Comparison of ENCODE assay signal across 8 cellular contexts in the genomic region with DNA sequence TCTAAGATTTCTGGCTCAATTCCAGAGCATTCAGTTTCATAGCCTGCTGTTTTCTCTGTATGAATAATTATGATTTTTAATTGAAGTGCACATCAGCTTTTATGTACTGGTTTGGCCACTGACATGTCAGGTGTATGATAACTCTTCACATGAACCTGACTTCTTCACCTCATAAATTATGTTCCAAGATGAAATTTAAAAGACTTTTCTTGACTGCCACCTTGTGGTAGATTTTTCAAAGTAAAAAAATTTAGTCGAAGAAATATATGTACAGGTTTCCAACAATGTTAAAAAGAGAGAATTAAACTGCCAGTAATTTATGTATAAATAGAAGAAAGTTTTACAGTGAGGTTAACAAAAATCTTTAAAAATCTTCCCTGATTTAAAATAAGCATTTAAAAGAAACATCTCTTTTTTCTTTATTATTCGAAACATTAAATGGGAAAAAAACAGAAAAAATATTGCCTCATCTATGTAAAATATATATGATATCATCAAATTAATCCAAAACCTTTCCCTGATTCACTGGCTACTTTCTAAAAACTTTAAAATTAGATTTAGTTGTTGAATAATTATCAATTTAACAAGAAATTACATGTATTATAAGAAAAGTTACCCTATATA.
A peak's percentile ranks its signal among the peaks of the same experiment; 100 is the strongest.
DNase-seq lines count a peak whose midpoint lies in the region; ATAC-seq and TF ChIP-seq lines count a peak whose summit lies in the region.

No MANE protein-coding gene starts in this region.

- dilution Hi-C loops in mammary epithelial cell (cut with HindIII; ENCODE audit: low sequenced_read_pairs), result no loop called here

- TF ChIP-seq CTCF in GM12864 (IDR thresholded peaks at IDR 0.05; ENCODE audit: low read depth, low read length, missing control alignments) (peak; percentile 21), mammary epithelial cell (conservative IDR thresholded peaks at IDR 0.05 in 1 of 2, IDR thresholded peaks at IDR 0.05 in 1 of 2; ENCODE audit: extremely low read depth in 1 of 2, insufficient read depth in 1 of 2, low read depth in 1 of 2, low read length in 2 of 2) (peak; percentile 23 to 43), neural progenitor cell (IDR thresholded peaks at IDR 0.05) (peak; percentile 63), WERI-Rb-1 (IDR thresholded peaks at IDR 0.05; ENCODE audit: low read depth, low read length) (no peak)

- H3K27ac Mint-ChIP-seq in neural progenitor cell, result no peak overlapping the region

- H4K20me1 ChIP-seq in mammary epithelial cell (ENCODE audit: insufficient read depth, low read length) (no peaks in the 10 kb centered on the region), neural progenitor cell (ENCODE audit: low read depth) (no peaks in the 10 kb centered on the region)

- H3K9me3 Mint-ChIP-seq in neural progenitor cell, result no peaks in the 10 kb centered on the region

- H3K27me3 ChIP-seq in mammary epithelial cell (ENCODE audit: insufficient read depth, low read length), result no peaks in the 10 kb centered on the region
- H3K27me3 ChIP-seq in neural progenitor cell, result no peaks in the 10 kb centered on the region
- H3K27me3 ChIP-seq in WERI-Rb-1 (ENCODE audit: insufficient read depth, low read depth, severe bottlenecking), result no peaks in the 10 kb centered on the region

- H3K27ac ChIP-seq in mammary epithelial cell (ENCODE audit: insufficient read depth, low read depth, low read length) (no peak overlapping the region), neural progenitor cell (no peak overlapping the region), WERI-Rb-1 (no peak overlapping the region)

- no peaks in the 10 kb centered on the region for H3K4me1 Mint-ChIP-seq in neural progenitor cell

- H3K79me2 ChIP-seq in mammary epithelial cell (ENCODE audit: insufficient read depth, low read length) (no peaks in the 10 kb centered on the region), neural progenitor cell (ENCODE audit: low read depth) (no peaks in the 10 kb centered on the region)

- no peak overlapping the region for H3K4me2 ChIP-seq in mammary epithelial cell (ENCODE audit: insufficient read depth, low read depth, low read length)
- H3K4me2 ChIP-seq in neural progenitor cell, result no peak overlapping the region

- no peak overlapping the region for H3K9ac ChIP-seq in mammary epithelial cell (ENCODE audit: insufficient read depth, low read length)
- H3K9ac ChIP-seq in neural progenitor cell, result no peak overlapping the region

- intact Hi-C loops in mammary epithelial cell (cut with micrococcal nuclease), result loop anchor here (2.0 to 5.0 kb wide), 2 partner anchors 235 to 302 kb away; no protein-coding TSS in a partner anchor

- no peaks in the 10 kb centered on the region for H3K36me3 ChIP-seq in mammary epithelial cell (ENCODE audit: insufficient read depth, low read length)
- no peaks in the 10 kb centered on the region for H3K36me3 ChIP-seq in neural progenitor cell
- no peaks in the 10 kb centered on the region for H3K36me3 ChIP-seq in WERI-Rb-1

- WGBS in mammary epithelial cell (ENCODE audit: low coverage, missing lambda C conversion rate), result 52% methylated on average over 2 of the region's 2 CpGs

- ATAC-seq in GM21737 (IDR thresholded peaks at IDR 0.05; ENCODE audit: unreplicated experiment), result no peak

- H3K27me3 Mint-ChIP-seq in neural progenitor cell (ENCODE audit: insufficient read depth, low read depth), result no peaks in the 10 kb centered on the region

- CTCF ChIA-PET in mammary epithelial cell (lab: Charles Lee; ENCODE audit: low non-redundant PET), result no interaction called here

- in situ Hi-C loops in mammary epithelial cell (cut with MboI; ENCODE audit: low sequenced_read_pairs in 2 of 2), result loop anchor here in 1 of 2 donors (25.0 kb wide), 1 partner anchor 225 kb away; no protein-coding TSS in a partner anchor

- H3F3A ChIP-seq in neural progenitor cell (ENCODE audit: low read depth), result no peaks in the 10 kb centered on the region

- no peak overlapping the region for H3K4me3 ChIP-seq in GM12864 (ENCODE audit: low read depth, low read length)
- no peak overlapping the region for H3K4me3 ChIP-seq in mammary epithelial cell (replicated peaks in 1 of 3; ENCODE audit: insufficient read depth in 1 of 3, low read depth in 2 of 3, low read length in 3 of 3)
- no peak overlapping the region for H3K4me3 ChIP-seq in neural progenitor cell
- H3K4me3 ChIP-seq in WERI-Rb-1 (ENCODE audit: low read depth, low read length), result no peak overlapping the region

- no peaks in the 10 kb centered on the region for H3K9me3 ChIP-seq in mammary epithelial cell (replicated peaks; ENCODE audit: insufficient read depth, low read length)
- H3K9me3 ChIP-seq in neural progenitor cell (ENCODE audit: low read depth), result no peaks in the 10 kb centered on the region
- H3K9me3 ChIP-seq in WERI-Rb-1 (ENCODE audit: severe bottlenecking), result no peaks in the 10 kb centered on the region

- H3K4me1 ChIP-seq in mammary epithelial cell (ENCODE audit: insufficient read depth, low read length) (no peaks in the 10 kb centered on the region), neural progenitor cell (peaks cover 8% of the 10 kb centered on the region)

- no peak overlapping the region for H3K4me3 Mint-ChIP-seq in neural progenitor cell

- no peaks in the 10 kb centered on the region for H3K36me3 Mint-ChIP-seq in neural progenitor cell

- no peak for DNase-seq in GM12864 (ENCODE audit: low read depth)
- peak; percentile 45 for DNase-seq in NCI-H1105 (lab: John Stamatoyannopoulos, UW)
- no peak for DNase-seq in mammary epithelial cell
- no peak for DNase-seq in neural progenitor cell (ENCODE audit: low spot score)
- DNase-seq in activated effector memory CD4-positive, alpha-beta T cell treated with Interleukin-2 at 50 U/mL for 16 hours, result no peak
- no peak for DNase-seq in GM03348 (ENCODE audit: low spot score)
- no peak for DNase-seq in WERI-Rb-1

- BruUV-seq in mammary epithelial cell (replicated peaks; lab: Mats Ljungman, UMichigan), result no TSS peak

- H2AFZ ChIP-seq in mammary epithelial cell (ENCODE audit: low read depth, low read length), result no peak overlapping the region
- no peak overlapping the region for H2AFZ ChIP-seq in neural progenitor cell (replicated peaks)
